Comparison of ENCODE assay signal across 10 cellular contexts in genomic region chr22:46568102-46568809, GRCh38. TPM values are rescaled to one million over a fixed set of nuclear protein-coding genes. Genes with fewer than 3 reads are reported as not detected.
DNase-seq lines count a peak whose midpoint lies in the region; ATAC-seq and TF ChIP-seq lines count a peak whose summit lies in the region.
"Had no signal": no experiment of that assay in that cellular context is flagged by ENCODE, and none has a peak within 500 bp of the region (broad histone marks: within the 10 kb centered on the region; RNA-seq: fewer than 3 reads in every experiment).

No MANE protein-coding gene starts in this region.

- H3K9me3 Mint-ChIP-seq in CD8-positive, alpha-beta T cell, result peaks cover 11% of the 10 kb centered on the region
- H3K9me3 Mint-ChIP-seq in activated B cell treated with CpG ODN at 0.5 μM for 24 hours, result peaks cover 7% of the 10 kb centered on the region

- H3K4me1 ChIP-seq in BE2C (peaks cover 10% of the 10 kb centered on the region), lower lobe of right lung (peaks cover 12% of the 10 kb centered on the region), gastrocnemius medialis (peaks cover 5 to 6% of the 10 kb centered on the region in 2 donors)
- peaks cover 5% of the 10 kb centered on the region for H3K4me1 ChIP-seq in CD8-positive, alpha-beta T cell (ENCODE audit: insufficient read depth, low read length)

- peaks cover 2% of the 10 kb centered on the region for H3K4me1 Mint-ChIP-seq in CD8-positive, alpha-beta T cell (ENCODE audit: low read depth)
- H3K4me1 Mint-ChIP-seq in activated B cell treated with CpG ODN at 0.5 μM for 24 hours, result peaks cover 8% of the 10 kb centered on the region

- no peak overlapping the region for H3K27ac ChIP-seq in CD8-positive, alpha-beta T cell (ENCODE audit: low read depth, low read length)
- H3K27ac ChIP-seq in lower lobe of right lung (no peak overlapping the region), gastrocnemius medialis (no peak overlapping the region)

- peak; percentile 30 for TF ChIP-seq CTCF in BE2C (IDR thresholded peaks at IDR 0.05; ENCODE audit: low read depth, low read length)
- no peak for TF ChIP-seq CTCF in CD8-positive, alpha-beta T cell (IDR thresholded peaks at IDR 0.05)
- TF ChIP-seq CTCF in activated B cell treated with CpG ODN at 0.5 μM for 24 hours (IDR thresholded peaks at IDR 0.05), result no peak
- no peak for TF ChIP-seq CTCF in lower lobe of right lung (IDR thresholded peaks at IDR 0.05)
- no peak for TF ChIP-seq CTCF in GM13977 (IDR thresholded peaks at IDR 0.05; ENCODE audit: extremely low read depth, insufficient read depth, missing control alignments)
- TF ChIP-seq CTCF in gastrocnemius medialis (IDR thresholded peaks at IDR 0.05 in 4 of 5, conservative IDR thresholded peaks at IDR 0.05 in 1 of 5), result no peak

- H3K4me3 Mint-ChIP-seq in CD8-positive, alpha-beta T cell, result no peak overlapping the region
- no peak overlapping the region for H3K4me3 Mint-ChIP-seq in activated B cell treated with CpG ODN at 0.5 μM for 24 hours

- H3K36me3 ChIP-seq in BE2C (no peaks in the 10 kb centered on the region), lower lobe of right lung (no peaks in the 10 kb centered on the region), gastrocnemius medialis (no peaks in the 10 kb centered on the region)
- H3K36me3 ChIP-seq in CD8-positive, alpha-beta T cell (ENCODE audit: insufficient read depth, low read length), result no peaks in the 10 kb centered on the region

- intact Hi-C loops in CD8-positive, alpha-beta T cell (cut with DNase I, micrococcal nuclease), result no loop called here
- intact Hi-C loops in activated B cell treated with CpG ODN at 0.5 μM for 24 hours (cut with micrococcal nuclease) (no loop called here), lower lobe of right lung (cut with DNase I) (no loop called here), gastrocnemius medialis (cut with DNase I; ENCODE audit: low total_unique reads) (no loop called here)

- H3K27me3 ChIP-seq in BE2C (no peaks in the 10 kb centered on the region), lower lobe of right lung (ENCODE audit: low read depth) (no peaks in the 10 kb centered on the region), gastrocnemius medialis (no peaks in the 10 kb centered on the region)
- H3K27me3 ChIP-seq in CD8-positive, alpha-beta T cell (ENCODE audit: insufficient read depth, low read length), result no peaks in the 10 kb centered on the region

- in situ Hi-C loops in GM13977 (cut with MboI; ENCODE audit: low pct_unique_long_range_greater_than_20kb, low sequenced_read_pairs, unreplicated experiment), result no loop called here
- in situ Hi-C loops in gastrocnemius medialis (cut with MboI; ENCODE audit: low sequenced_read_pairs in 4 of 4), result loop anchor here in 3 of 4 donors (10.0 to 25.0 kb wide), 4 partner anchors 119 to 237 kb away; no protein-coding TSS in a partner anchor

- H3K9me3 ChIP-seq in BE2C, result no peaks in the 10 kb centered on the region
- H3K9me3 ChIP-seq in CD8-positive, alpha-beta T cell (ENCODE audit: low read length), result peaks cover 5% of the 10 kb centered on the region
- peaks cover 10% of the 10 kb centered on the region for H3K9me3 ChIP-seq in lower lobe of right lung
- peaks cover 0 to 4% (median 0%) of the 10 kb centered on the region in 3 donors for H3K9me3 ChIP-seq in gastrocnemius medialis

- H3K27me3 Mint-ChIP-seq in CD8-positive, alpha-beta T cell (ENCODE audit: low read depth), result no peaks in the 10 kb centered on the region
- H3K27me3 Mint-ChIP-seq in activated B cell treated with CpG ODN at 0.5 μM for 24 hours, result no peaks in the 10 kb centered on the region

- H3K36me3 Mint-ChIP-seq in CD8-positive, alpha-beta T cell, result no peaks in the 10 kb centered on the region
- H3K36me3 Mint-ChIP-seq in activated B cell treated with CpG ODN at 0.5 μM for 24 hours (ENCODE audit: low read depth), result peaks cover 1% of the 10 kb centered on the region

- H3K4me3 ChIP-seq in BE2C (ENCODE audit: low read depth, low read length) (no peak overlapping the region), lower lobe of right lung (no peak overlapping the region), gastrocnemius medialis (no peak overlapping the region)
- no peak overlapping the region for H3K4me3 ChIP-seq in CD8-positive, alpha-beta T cell (ENCODE audit: low read depth, low read length)

- H3K27ac Mint-ChIP-seq in CD8-positive, alpha-beta T cell, result peak overlapping the region; percentile 63
- peak overlapping the region; percentile 32 for H3K27ac Mint-ChIP-seq in activated B cell treated with CpG ODN at 0.5 μM for 24 hours

- POLR2A ChIA-PET in CD8-positive, alpha-beta T cell (lab: Charles Lee), result no interaction called here
- POLR2A ChIA-PET in activated B cell treated with CpG ODN at 0.5 μM for 24 hours (lab: Charles Lee), result interaction anchor here (0.6 kb wide), 1 partner anchor 14 kb away, joined by 3 read pairs; no protein-coding TSS in a partner anchor

- DNase-seq in BE2C (peak; percentile 50), activated B cell treated with CpG ODN at 0.5 μM for 24 hours (no peak), lower lobe of right lung (peak; percentile 24), GM13977 (ENCODE audit: low spot score) (no peak), gastrocnemius medialis (no peak)
- no peak for DNase-seq in CD8-positive, alpha-beta T cell
- DNase-seq: activated gamma-delta T cell, NCI-H524, SIG-M5 had no signal

- no peak for TF ChIP-seq POLR2A in gastrocnemius medialis (IDR thresholded peaks at IDR 0.05)

- ATAC-seq in CD8-positive, alpha-beta T cell, result no peak
- ATAC-seq in activated B cell treated with CpG ODN at 0.5 μM for 24 hours (ENCODE audit: low read depth) (no peak), lower lobe of right lung (no peak), gastrocnemius medialis (no peak), HG02884 (IDR thresholded peaks at IDR 0.05; ENCODE audit: unreplicated experiment) (no peak)

- CTCF ChIA-PET in CD8-positive, alpha-beta T cell (lab: Charles Lee), result no interaction called here
- CTCF ChIA-PET in activated B cell treated with CpG ODN at 0.5 μM for 24 hours (lab: Charles Lee), result no interaction called here

RNA-seq across cellular contexts. Expression of gene CELSR1, which starts 30.8 kb away (rescaled TPM):
- 0.29 TPM for polyA plus RNA-seq in BE2C (2012; ENCODE audit: insufficient read depth, insufficient read length, low read depth)
- total RNA-seq in CD8-positive, alpha-beta T cell, result 1 to 10 TPM in 1 of 2 experiments, under 1 TPM in 1; 0.92 to 1.0 TPM
- total RNA-seq in activated B cell treated with CpG ODN at 0.5 μM for 24 hours, result 9.0 and 12.3 TPM in 2 replicates
- 51.8 TPM for total RNA-seq in lower lobe of right lung
- 1 to 10 TPM in 2 of 4 donors, under 1 TPM in 2; 0.10 to 1.5 (median 0.87) TPM for total RNA-seq in gastrocnemius medialis

RNA-seq across cellular contexts. Expression of gene GRAMD4, which starts 51.9 kb away (rescaled TPM):
- polyA plus RNA-seq in BE2C (2012; ENCODE audit: insufficient read depth, insufficient read length, low read depth), result 53.7 TPM
- total RNA-seq in CD8-positive, alpha-beta T cell, result 1 to 10 TPM; 8.4 to 8.7 TPM
- total RNA-seq in activated B cell treated with CpG ODN at 0.5 μM for 24 hours, result 39.3 and 45.6 TPM in 2 replicates
- 58.1 TPM for total RNA-seq in lower lobe of right lung
- 100 to 1,000 TPM in 1 of 4 donors, 10 to 100 TPM in 3; 16.7 to 106 (median 53.3) TPM for total RNA-seq in gastrocnemius medialis

Comparison
In these comparisons a context has a peak if more than half of its experiments do, and no peak if none do; other contexts are left out.
1. DNase-seq: peak in BE2C (single experiment) and lower lobe of right lung (single experiment); none in CD8-positive, alpha-beta T cell (0 of 7), activated B cell treated with CpG ODN at 0.5 μM for 24 hours (single experiment), GM13977 (single experiment) and gastrocnemius medialis (0 of 2).